In genomic region chr2:218395826-218396687, GRCh38 we compare ENCODE assay signal across 1 cellular context.
TF ChIP-seq lines count a peak whose summit lies in the region.

No MANE protein-coding gene starts in this region.

TF ChIP-seq in HepG2, 621 proteins besides CTCF, POLR2A, EP300 and RAD21 (continued from another document and continues in another):
- TF ChIP-seq POGK (CRISPR knock-in tag; conservative IDR thresholded peaks at IDR 0.05), result no peak
- TF ChIP-seq YEATS2 (CRISPR knock-in tag; IDR thresholded peaks at IDR 0.05; ENCODE audit: borderline replicate concordance), result peak; percentile 81; the same call in 1 of the 2 replicates
- TF ChIP-seq, protein P1, sequence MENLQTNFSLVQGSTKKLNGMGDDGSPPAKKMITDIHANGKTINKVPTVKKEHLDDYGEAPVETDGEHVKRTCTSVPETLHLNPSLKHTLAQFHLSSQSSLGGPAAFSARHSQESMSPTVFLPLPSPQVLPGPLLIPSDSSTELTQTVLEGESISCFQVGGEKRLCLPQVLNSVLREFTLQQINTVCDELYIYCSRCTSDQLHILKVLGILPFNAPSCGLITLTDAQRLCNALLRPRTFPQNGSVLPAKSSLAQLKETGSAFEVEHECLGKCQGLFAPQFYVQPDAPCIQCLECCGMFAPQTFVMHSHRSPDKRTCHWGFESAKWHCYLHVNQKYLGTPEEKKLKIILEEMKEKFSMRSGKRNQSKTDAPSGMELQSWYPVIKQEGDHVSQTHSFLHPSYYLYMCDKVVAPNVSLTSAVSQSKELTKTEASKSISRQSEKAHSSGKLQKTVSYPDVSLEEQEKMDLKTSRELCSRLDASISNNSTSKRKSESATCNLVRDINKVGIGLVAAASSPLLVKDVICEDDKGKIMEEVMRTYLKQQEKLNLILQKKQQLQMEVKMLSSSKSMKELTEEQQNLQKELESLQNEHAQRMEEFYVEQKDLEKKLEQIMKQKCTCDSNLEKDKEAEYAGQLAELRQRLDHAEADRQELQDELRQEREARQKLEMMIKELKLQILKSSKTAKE (CRISPR knock-in tag; IDR thresholded peaks at IDR 0.05; ENCODE audit: borderline replicate concordance), result peak; percentile 87
- TF ChIP-seq ZFY (CRISPR knock-in tag; IDR thresholded peaks at IDR 0.05), result peak; percentile 85
- no peak for TF ChIP-seq NBN (conservative IDR thresholded peaks at IDR 0.05)
- TF ChIP-seq MAFK (conservative IDR thresholded peaks at IDR 0.05 in 1 of 2, IDR thresholded peaks at IDR 0.05 in 1 of 2; ENCODE audit: low read length in 2 of 2), result no peak
- TF ChIP-seq MBD4 (IDR thresholded peaks at IDR 0.05; ENCODE audit: borderline replicate concordance, low read length), result no peak
- TF ChIP-seq, protein P2, sequence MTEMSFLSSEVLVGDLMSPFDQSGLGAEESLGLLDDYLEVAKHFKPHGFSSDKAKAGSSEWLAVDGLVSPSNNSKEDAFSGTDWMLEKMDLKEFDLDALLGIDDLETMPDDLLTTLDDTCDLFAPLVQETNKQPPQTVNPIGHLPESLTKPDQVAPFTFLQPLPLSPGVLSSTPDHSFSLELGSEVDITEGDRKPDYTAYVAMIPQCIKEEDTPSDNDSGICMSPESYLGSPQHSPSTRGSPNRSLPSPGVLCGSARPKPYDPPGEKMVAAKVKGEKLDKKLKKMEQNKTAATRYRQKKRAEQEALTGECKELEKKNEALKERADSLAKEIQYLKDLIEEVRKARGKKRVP (CRISPR knock-in tag; IDR thresholded peaks at IDR 0.05), result no peak; a peak in 1 of 4 replicates
- no peak for TF ChIP-seq BHLHE40 (IDR thresholded peaks at IDR 0.05; ENCODE audit: low read length)
- TF ChIP-seq ZHX1 (CRISPR knock-in tag; IDR thresholded peaks at IDR 0.05; ENCODE audit: low read depth), result peak; percentile 54; the same call in 1 of the 2 replicates
- peak; percentile 70; the same call in 1 of the 2 replicates for TF ChIP-seq ZNF558 (CRISPR knock-in tag; IDR thresholded peaks at IDR 0.05; ENCODE audit: borderline replicate concordance)
- no peak for TF ChIP-seq CCAR2 (optimal IDR thresholded peaks at IDR 0.05; ENCODE audit: low read depth, low read length)
- TF ChIP-seq CREB3 (CRISPR knock-in tag; IDR thresholded peaks at IDR 0.05), result no peak; the same call in 1 of the 2 replicates
- TF ChIP-seq, protein P3, sequence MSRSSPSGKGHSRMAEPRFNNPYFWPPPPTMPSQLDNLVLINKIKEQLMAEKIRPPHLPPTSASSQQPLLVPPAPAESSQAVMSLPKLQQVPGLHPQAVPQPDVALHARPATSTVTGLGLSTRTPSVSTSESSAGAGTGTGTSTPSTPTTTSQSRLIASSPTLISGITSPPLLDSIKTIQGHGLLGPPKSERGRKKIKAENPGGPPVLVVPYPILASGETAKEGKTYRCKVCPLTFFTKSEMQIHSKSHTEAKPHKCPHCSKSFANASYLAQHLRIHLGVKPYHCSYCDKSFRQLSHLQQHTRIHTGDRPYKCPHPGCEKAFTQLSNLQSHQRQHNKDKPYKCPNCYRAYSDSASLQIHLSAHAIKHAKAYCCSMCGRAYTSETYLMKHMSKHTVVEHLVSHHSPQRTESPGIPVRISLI (CRISPR knock-in tag; IDR thresholded peaks at IDR 0.05; ENCODE audit: borderline replicate concordance), result peak; percentile 74; the same call in 1 of the 2 replicates
- TF ChIP-seq THAP9 (CRISPR knock-in tag; IDR thresholded peaks at IDR 0.05; ENCODE audit: borderline replicate concordance), result peak; percentile 75; the same call in 1 of the 2 replicates
- TF ChIP-seq ZBTB10 (CRISPR knock-in tag; IDR thresholded peaks at IDR 0.05; ENCODE audit: borderline replicate concordance), result peak; percentile 99
- TF ChIP-seq, protein P4, sequence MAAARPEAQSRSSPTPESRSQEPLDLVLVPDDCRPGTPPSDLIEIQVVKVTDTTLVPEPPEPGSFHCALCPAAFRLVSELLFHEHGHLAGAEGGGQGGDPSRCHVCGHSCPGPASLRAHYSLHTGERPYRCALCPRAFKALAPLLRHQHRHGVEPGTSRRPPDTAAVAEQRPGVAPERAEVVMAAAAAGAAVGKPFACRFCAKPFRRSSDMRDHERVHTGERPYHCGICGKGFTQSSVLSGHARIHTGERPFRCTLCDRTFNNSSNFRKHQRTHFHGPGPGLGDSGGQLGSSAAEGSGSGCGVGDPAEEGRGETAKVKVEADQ (CRISPR knock-in tag; IDR thresholded peaks at IDR 0.05; ENCODE audit: borderline replicate concordance), result no peak
- TF ChIP-seq ZNF747 (CRISPR knock-in tag; IDR thresholded peaks at IDR 0.05; ENCODE audit: borderline replicate concordance), result peak; percentile 91; the same call in 1 of the 2 replicates
- TF ChIP-seq, protein P5, sequence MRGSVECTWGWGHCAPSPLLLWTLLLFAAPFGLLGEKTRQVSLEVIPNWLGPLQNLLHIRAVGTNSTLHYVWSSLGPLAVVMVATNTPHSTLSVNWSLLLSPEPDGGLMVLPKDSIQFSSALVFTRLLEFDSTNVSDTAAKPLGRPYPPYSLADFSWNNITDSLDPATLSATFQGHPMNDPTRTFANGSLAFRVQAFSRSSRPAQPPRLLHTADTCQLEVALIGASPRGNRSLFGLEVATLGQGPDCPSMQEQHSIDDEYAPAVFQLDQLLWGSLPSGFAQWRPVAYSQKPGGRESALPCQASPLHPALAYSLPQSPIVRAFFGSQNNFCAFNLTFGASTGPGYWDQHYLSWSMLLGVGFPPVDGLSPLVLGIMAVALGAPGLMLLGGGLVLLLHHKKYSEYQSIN (CRISPR knock-in tag; IDR thresholded peaks at IDR 0.05; ENCODE audit: borderline replicate concordance), result no peak
- TF ChIP-seq, protein P6, sequence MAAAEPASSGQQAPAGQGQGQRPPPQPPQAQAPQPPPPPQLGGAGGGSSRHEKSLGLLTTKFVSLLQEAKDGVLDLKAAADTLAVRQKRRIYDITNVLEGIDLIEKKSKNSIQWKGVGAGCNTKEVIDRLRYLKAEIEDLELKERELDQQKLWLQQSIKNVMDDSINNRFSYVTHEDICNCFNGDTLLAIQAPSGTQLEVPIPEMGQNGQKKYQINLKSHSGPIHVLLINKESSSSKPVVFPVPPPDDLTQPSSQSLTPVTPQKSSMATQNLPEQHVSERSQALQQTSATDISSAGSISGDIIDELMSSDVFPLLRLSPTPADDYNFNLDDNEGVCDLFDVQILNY (CRISPR knock-in tag; conservative IDR thresholded peaks at IDR 0.05), result peak; percentile 69
- 0 out of 2 replicates have a peak, but pooled peaks have one; percentile 52 for TF ChIP-seq ZNF879 (CRISPR knock-in tag; IDR thresholded peaks at IDR 0.05)
- peak; percentile 61; the same call in 1 of the 2 replicates for TF ChIP-seq SETDB1 (CRISPR knock-in tag; IDR thresholded peaks at IDR 0.05; ENCODE audit: borderline replicate concordance)
- TF ChIP-seq ZNF609 (CRISPR knock-in tag; IDR thresholded peaks at IDR 0.05; ENCODE audit: borderline replicate concordance), result peak; percentile 86; the same call in 1 of the 2 replicates
- peak; percentile 93; the same call in 1 of the 2 replicates for TF ChIP-seq GZF1 (CRISPR knock-in tag; IDR thresholded peaks at IDR 0.05)
- no peak; the same call in 1 of the 2 replicates for TF ChIP-seq KDM6A (CRISPR knock-in tag; IDR thresholded peaks at IDR 0.05; ENCODE audit: low read depth)
- no peak for TF ChIP-seq NR2F2 (IDR thresholded peaks at IDR 0.05; ENCODE audit: borderline replicate concordance, low read depth)
